ENCODE assay signal across 18 cellular contexts in the genomic region with DNA sequence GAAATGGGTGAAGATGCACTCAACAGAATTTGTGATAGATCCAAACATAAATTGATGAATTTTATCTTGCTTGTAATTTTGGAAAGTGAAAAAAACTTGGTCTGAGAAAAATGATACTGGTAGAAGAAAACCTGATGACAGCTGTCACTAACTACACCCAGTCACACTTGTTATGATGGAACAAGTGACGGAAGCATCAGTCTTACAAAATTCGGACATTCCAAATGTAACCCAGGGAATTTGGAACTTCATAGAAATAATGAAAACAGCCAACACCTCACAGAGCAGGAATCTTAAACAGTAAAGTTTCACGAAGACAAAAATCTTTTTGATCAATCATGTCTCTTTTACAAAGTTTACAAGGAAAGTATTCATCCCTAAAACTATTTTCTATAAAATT.
A peak's percentile ranks its signal among the peaks of the same experiment; 100 is the strongest.
DNase-seq lines count a peak whose midpoint lies in the region; ATAC-seq and TF ChIP-seq lines count a peak whose summit lies in the region.
"Had no signal": no experiment of that assay in that cellular context is flagged by ENCODE, and none has a peak within 500 bp of the region (broad histone marks: within the 10 kb centered on the region; RNA-seq: fewer than 3 reads in every experiment).

No MANE protein-coding gene starts in this region.

- peak overlapping the region; percentile 96 for H3K27ac Mint-ChIP-seq in Caco-2 (ENCODE audit: unreplicated experiment)
- H3K27ac Mint-ChIP-seq: B cell; CD8-positive, alpha-beta T cell; GM23338 had no signal

- H3K36me3 ChIP-seq in Caco-2 (ENCODE audit: control insufficient read depth, insufficient read depth, low read length) (no peaks in the 10 kb centered on the region), PC-9 (ENCODE audit: low read depth) (no peaks in the 10 kb centered on the region), smooth muscle cell (ENCODE audit: low read depth) (no peaks in the 10 kb centered on the region), right lobe of liver (no peaks in the 10 kb centered on the region)

- H3K9ac ChIP-seq in smooth muscle cell (ENCODE audit: low read depth) = no peak overlapping the region
- H3K9ac ChIP-seq: BLaER1 treated with 17β-estradiol and CSF1 and Interleukin-3, amounts not matched to agents 10 nM and 100 nM had no signal

- TF ChIP-seq CTCF in Caco-2 (IDR thresholded peaks at IDR 0.05; ENCODE audit: insufficient read depth in 1 of 2, low read depth in 1 of 2, low read length in 1 of 2, severe bottlenecking in 1 of 2, unreplicated experiment in 1 of 2) = no peak
- TF ChIP-seq CTCF in PC-9 (conservative IDR thresholded peaks at IDR 0.05) = no peak
- no peak for TF ChIP-seq CTCF in smooth muscle cell (IDR thresholded peaks at IDR 0.05; ENCODE audit: borderline replicate concordance, insufficient read depth, poor library complexity, severe bottlenecking)
- TF ChIP-seq CTCF in right lobe of liver (IDR thresholded peaks at IDR 0.05) = no peak

- H3K9me2 ChIP-seq in PC-9 (ENCODE audit: insufficient read depth) = no peaks in the 10 kb centered on the region

- no peaks in the 10 kb centered on the region for H3K27me3 Mint-ChIP-seq in Caco-2 (ENCODE audit: insufficient read depth, unreplicated experiment)

- no TSS peak for BruUV-seq in Caco-2 (replicated peaks; lab: Mats Ljungman, UMichigan)
- no TSS peak for BruUV-seq in PC-9 (replicated peaks; lab: Mats Ljungman, UMichigan)

- intact Hi-C loops in Caco-2 (cut with micrococcal nuclease; ENCODE audit: unreplicated experiment) (loop anchor here (2.0 to 5.0 kb wide), 3 partner anchors 35 to 97 kb away; no protein-coding TSS in a partner anchor), PC-9 (cut with micrococcal nuclease; ENCODE audit: unreplicated experiment) (no loop called here), right lobe of liver (cut with DNase I) (no loop called here)

- TF ChIP-seq POLR2A in right lobe of liver (IDR thresholded peaks at IDR 0.05) = no peak

- H3K79me2 ChIP-seq in PC-9 (ENCODE audit: low read depth) (no peaks in the 10 kb centered on the region), smooth muscle cell (ENCODE audit: low read depth) (no peaks in the 10 kb centered on the region)

- CTCF ChIA-PET in Caco-2 (lab: Charles Lee) = no interaction called here
- CTCF ChIA-PET in PC-9 (lab: Charles Lee) = interaction anchor here (0.6 kb wide), 1 partner anchor 43 kb away, joined by 5 read pairs; no protein-coding TSS in a partner anchor

- H3K9me3 ChIP-seq in Caco-2 = no peaks in the 10 kb centered on the region
- no peaks in the 10 kb centered on the region for H3K9me3 ChIP-seq in PC-9 (ENCODE audit: insufficient read depth, low read depth)
- no peaks in the 10 kb centered on the region for H3K9me3 ChIP-seq in smooth muscle cell (replicated peaks; ENCODE audit: low read depth)
- H3K9me3 ChIP-seq in right lobe of liver = no peaks in the 10 kb centered on the region
- H3K9me3 ChIP-seq: BLaER1 treated with 17β-estradiol and CSF1 and Interleukin-3, amounts not matched to agents 10 nM and 100 nM had no signal

- no peaks in the 10 kb centered on the region for H3K27me3 ChIP-seq in Caco-2 (replicated peaks; ENCODE audit: control insufficient read depth, insufficient read depth, low read length)
- H3K27me3 ChIP-seq in PC-9 (ENCODE audit: insufficient read depth, low read depth) = no peaks in the 10 kb centered on the region
- no peaks in the 10 kb centered on the region for H3K27me3 ChIP-seq in smooth muscle cell (ENCODE audit: low read depth)
- H3K27me3 ChIP-seq in right lobe of liver = no peaks in the 10 kb centered on the region
- H3K27me3 ChIP-seq: BLaER1 treated with 17β-estradiol and CSF1 and Interleukin-3, amounts not matched to agents 10 nM and 100 nM had no signal

- peaks cover 79% of the 10 kb centered on the region for H3K4me1 ChIP-seq in Caco-2
- peaks cover 73% of the 10 kb centered on the region for H3K4me1 ChIP-seq in PC-9 (replicated peaks; ENCODE audit: insufficient read depth)
- peaks cover 17% of the 10 kb centered on the region for H3K4me1 ChIP-seq in smooth muscle cell (ENCODE audit: low read depth)
- peaks cover 0 to 25% (median 8%) of the 10 kb centered on the region in 4 donors for H3K4me1 ChIP-seq in right lobe of liver

- H3K4me3 Mint-ChIP-seq in Caco-2 (ENCODE audit: unreplicated experiment) = no peak overlapping the region
- H3K4me3 Mint-ChIP-seq: B cell; CD8-positive, alpha-beta T cell; GM23338 had no signal

- H3K36me3 Mint-ChIP-seq in Caco-2 (ENCODE audit: insufficient read depth, unreplicated experiment) = no peaks in the 10 kb centered on the region
- H3K36me3 Mint-ChIP-seq: CD8-positive, alpha-beta T cell had no signal

- ATAC-seq in right lobe of liver (no peak), HG02884 (IDR thresholded peaks at IDR 0.05; ENCODE audit: unreplicated experiment) (no peak)
- ATAC-seq: CD8-positive, alpha-beta T cell; GM12878; GM23338; HCT116; HepG2 had no signal

- H3K4me1 Mint-ChIP-seq in Caco-2 (ENCODE audit: low read depth, unreplicated experiment) = peaks cover 56% of the 10 kb centered on the region

- 76% methylated on average over 3 of the region's 3 CpGs for WGBS in smooth muscle cell (ENCODE audit: low lambda C conversion rate)
- WGBS in right lobe of liver (ENCODE audit: insufficient coverage, low coverage, low lambda C conversion rate, missing lambda C conversion rate) = 90% methylated on average over 3 of the region's 3 CpGs

- H3K9me3 Mint-ChIP-seq in Caco-2 (ENCODE audit: unreplicated experiment) = peaks cover 8% of the 10 kb centered on the region
- H3K9me3 Mint-ChIP-seq: CD8-positive, alpha-beta T cell; GM23338 had no signal

- H2AFZ ChIP-seq in PC-9 (no peak overlapping the region), smooth muscle cell (ENCODE audit: low read depth) (no peak overlapping the region)
- H2AFZ ChIP-seq: GM23338 had no signal

- no peak overlapping the region for H3K4me3 ChIP-seq in Caco-2 (ENCODE audit: low read depth, low read length)
- no peak overlapping the region for H3K4me3 ChIP-seq in PC-9
- no peak overlapping the region for H3K4me3 ChIP-seq in smooth muscle cell
- H3K4me3 ChIP-seq in right lobe of liver = no peak overlapping the region
- H3K4me3 ChIP-seq: BLaER1 treated with 17β-estradiol and CSF1 and Interleukin-3, amounts not matched to agents 10 nM and 100 nM; GM12878; GM23338 had no signal

- H3K27ac ChIP-seq in PC-9 = peak overlapping the region; percentile 96
- peak overlapping the region; percentile 97 for H3K27ac ChIP-seq in epithelial cell of prostate
- H3K27ac ChIP-seq in smooth muscle cell (ENCODE audit: low read depth) = peak overlapping the region; percentile 99
- no peak overlapping the region for H3K27ac ChIP-seq in right lobe of liver
- H3K27ac ChIP-seq: BLaER1 treated with 17β-estradiol and CSF1 and Interleukin-3, amounts not matched to agents 10 nM and 100 nM had no signal

- H3K4me2 ChIP-seq in PC-9 (0 out of 2 replicates have a peak overlapping the region, but pooled peaks have one; percentile 73), smooth muscle cell (no peak overlapping the region)
- H3K4me2 ChIP-seq: BLaER1 treated with 17β-estradiol and CSF1 and Interleukin-3, amounts not matched to agents 10 nM and 100 nM; GM23338 had no signal

- POLR2A ChIA-PET in Caco-2 (lab: Charles Lee) (no interaction called here), PC-9 (lab: Charles Lee; ENCODE audit: unreplicated experiment) (no interaction called here)

- H3F3A ChIP-seq in PC-9 (ENCODE audit: insufficient read depth, low read depth) (peaks cover 65% of the 10 kb centered on the region), smooth muscle cell (ENCODE audit: low read depth) (peaks cover 28% of the 10 kb centered on the region)

- no peaks in the 10 kb centered on the region for H4K20me1 ChIP-seq in PC-9 (ENCODE audit: insufficient read depth)
- no peaks in the 10 kb centered on the region for H4K20me1 ChIP-seq in smooth muscle cell (ENCODE audit: low read depth)
- H4K20me1 ChIP-seq: BLaER1 treated with 17β-estradiol and CSF1 and Interleukin-3, amounts not matched to agents 10 nM and 100 nM had no signal

- no peak for DNase-seq in Caco-2
- no peak for DNase-seq in PC-9
- DNase-seq in epithelial cell of prostate (ENCODE audit: low read depth, low spot score) = no peak
- DNase-seq in smooth muscle cell (lab: John Stamatoyannopoulos, UW; ENCODE audit: unreplicated experiment) = no peak
- no peak for DNase-seq in right lobe of liver
- no peak for DNase-seq in NCI-H2107 (lab: John Stamatoyannopoulos, UW)
- DNase-seq: 8988T; CD8-positive, alpha-beta T cell; DMS 273 treated with DMSO at 0.1 percent for 48 hours; DND-41; EL had no signal

Comparison
In these comparisons a context has a peak if more than half of its experiments do, and no peak if none do; other contexts are left out.
1. H3K27ac ChIP-seq: peak in PC-9 (single experiment), epithelial cell of prostate (single experiment) and smooth muscle cell (single experiment); none in right lobe of liver (0 of 3).